Comparison of ENCODE assay signal across 9 cellular contexts in the genomic region with DNA sequence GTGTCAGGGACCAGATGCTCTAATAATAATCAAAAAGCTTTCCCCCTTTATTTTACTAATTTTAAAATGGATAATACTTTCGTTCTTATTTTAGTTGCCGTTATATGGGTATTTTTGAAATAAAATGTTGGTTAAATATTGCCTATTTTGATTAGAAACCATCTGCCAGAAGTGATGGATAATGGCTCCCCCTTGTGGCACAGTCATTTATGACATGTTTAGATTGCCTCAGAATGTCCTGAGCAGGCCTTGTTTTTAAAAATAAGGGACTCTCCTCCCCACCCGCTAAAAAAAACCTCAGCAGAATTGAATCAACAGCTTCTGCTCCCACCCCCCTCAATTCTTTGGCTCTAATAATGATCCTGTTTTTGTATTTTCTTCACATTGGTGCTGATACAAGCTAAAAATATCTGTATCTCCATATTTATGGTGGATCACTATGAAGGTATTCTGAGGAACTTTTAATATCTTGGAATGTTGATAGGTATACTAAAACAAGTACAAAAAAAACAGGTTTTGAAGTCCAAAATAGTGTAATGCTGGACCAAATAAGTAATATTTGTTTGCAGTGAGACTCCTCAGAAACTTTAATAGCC. TPM values are rescaled to one million over a fixed set of nuclear protein-coding genes. Genes with fewer than 3 reads are reported as not detected.
DNase-seq lines count a peak whose midpoint lies in the region; ATAC-seq and TF ChIP-seq lines count a peak whose summit lies in the region.
"Had no signal": no experiment of that assay in that cellular context is flagged by ENCODE, and none has a peak within 500 bp of the region (broad histone marks: within the 10 kb centered on the region; RNA-seq: fewer than 3 reads in every experiment).

No MANE protein-coding gene starts in this region.

- H2AK5ac ChIP-seq in mesendoderm (ENCODE audit: low read length), result no peak overlapping the region

- H4K8ac ChIP-seq in mesendoderm (ENCODE audit: low read depth, low read length), result no peak overlapping the region

- H3K36me3 ChIP-seq in Caco-2 (ENCODE audit: control insufficient read depth, insufficient read depth, low read length) (no peaks in the 10 kb centered on the region), mesendoderm (ENCODE audit: control insufficient read depth, insufficient read depth, low read length) (no peaks in the 10 kb centered on the region)

- peaks cover 5% of the 10 kb centered on the region for H3K79me1 ChIP-seq in mesendoderm (ENCODE audit: low read length)

- POLR2A ChIA-PET in Caco-2 (lab: Charles Lee), result no interaction called here
- POLR2A ChIA-PET in activated CD8-positive, alpha-beta T cell treated with anti-CD3 and anti-CD28 coated beads for 36 hours (lab: Charles Lee), result interaction anchor here (1.4 kb wide), 1 partner anchor 57 kb away, joined by 3 read pairs; no protein-coding TSS in a partner anchor

- peak; percentile 71 to 79 for TF ChIP-seq CTCF in Caco-2 (IDR thresholded peaks at IDR 0.05; ENCODE audit: insufficient read depth in 1 of 2, low read depth in 1 of 2, low read length in 1 of 2, severe bottlenecking in 1 of 2, unreplicated experiment in 1 of 2)
- TF ChIP-seq CTCF in activated CD8-positive, alpha-beta T cell treated with anti-CD3 and anti-CD28 coated beads for 36 hours (IDR thresholded peaks at IDR 0.05), result peak; percentile 96

- H3K27ac Mint-ChIP-seq in Caco-2 (ENCODE audit: unreplicated experiment), result no peak overlapping the region
- no peak overlapping the region for H3K27ac Mint-ChIP-seq in activated CD8-positive, alpha-beta T cell treated with anti-CD3 and anti-CD28 coated beads for 36 hours
- H3K27ac Mint-ChIP-seq in effector memory CD8-positive, alpha-beta T cell, result peak overlapping the region; percentile 16 to 77
- H3K27ac Mint-ChIP-seq: T-helper 1 cell treated with Interleukin-12 subunit alpha and Interleukin-12 subunit beta and Interleukin-4 antibody, amounts not matched to agents 30 μg/mL and 1 μg/mL, for 36 hours had no signal

- ATAC-seq in HG02938 (IDR thresholded peaks at IDR 0.05; ENCODE audit: unreplicated experiment) (peak; percentile 37), GM18873 (IDR thresholded peaks at IDR 0.05; ENCODE audit: low FRiP score, unreplicated experiment) (no peak)
- ATAC-seq in activated CD8-positive, alpha-beta T cell treated with anti-CD3 and anti-CD28 coated beads for 36 hours, result peak; percentile 76
- peak; percentile 87 for ATAC-seq in effector memory CD8-positive, alpha-beta T cell (replicated peaks)

- CTCF ChIA-PET in Caco-2 (lab: Charles Lee), result interaction anchor here (0.6 to 1.3 kb wide), 3 partner anchors 39 to 111 kb away, joined by 3 to 8 read pairs (median 4); a partner anchor contains a TSS
- CTCF ChIA-PET in activated CD8-positive, alpha-beta T cell treated with anti-CD3 and anti-CD28 coated beads for 36 hours (lab: Charles Lee), result interaction anchor here (0.6 to 3.3 kb wide), 42 partner anchors 10 to 331 kb away, joined by 3 to 176 read pairs (median 4); a partner anchor contains a TSS

- no peaks in the 10 kb centered on the region for H3K27me3 Mint-ChIP-seq in Caco-2 (ENCODE audit: insufficient read depth, unreplicated experiment)
- H3K27me3 Mint-ChIP-seq in activated CD8-positive, alpha-beta T cell treated with anti-CD3 and anti-CD28 coated beads for 36 hours, result no peaks in the 10 kb centered on the region
- H3K27me3 Mint-ChIP-seq in effector memory CD8-positive, alpha-beta T cell, result no peaks in the 10 kb centered on the region

- WGBS in mesendoderm (ENCODE audit: extremely low coverage, insufficient coverage, low lambda C conversion rate), result no CpG with 5 or more reads among the region's 3 CpGs

- no peak overlapping the region for H3K4ac ChIP-seq in mesendoderm (ENCODE audit: low read depth, low read length)

- H2BK15ac ChIP-seq in mesendoderm (replicated peaks; ENCODE audit: low read depth), result no peak overlapping the region

- no peak overlapping the region for H3K56ac ChIP-seq in mesendoderm (ENCODE audit: low read length)

- peaks cover 9% of the 10 kb centered on the region for H3K79me2 ChIP-seq in mesendoderm (ENCODE audit: control insufficient read depth, insufficient read depth, low read length)

- DNase-seq in Caco-2, result peak; percentile 52 to 79
- DNase-seq in NCI-H774 (lab: John Stamatoyannopoulos, UW), result peak; percentile 10
- peak; percentile 83 for DNase-seq in activated CD8-positive, alpha-beta T cell treated with anti-CD3 and anti-CD28 coated beads for 36 hours
- peak; percentile 77 to 84 (median 81) for DNase-seq in effector memory CD8-positive, alpha-beta T cell
- peak; percentile 68 for DNase-seq in mesendoderm
- DNase-seq in stimulated activated CD8-positive, alpha-beta memory T cell treated with anti-CD3 and anti-CD28 coated beads, Interleukin-4, amount 100 ng/mL, for 48 hours, result peak; percentile 75

- H3K18ac ChIP-seq in mesendoderm (ENCODE audit: low read length), result no peak overlapping the region

- H3K23ac ChIP-seq in mesendoderm (ENCODE audit: low read length), result no peak overlapping the region

- BruUV-seq in Caco-2 (replicated peaks; lab: Mats Ljungman, UMichigan), result no TSS peak

- no peak overlapping the region for H3K9ac ChIP-seq in mesendoderm (ENCODE audit: low read length)

- no peak overlapping the region for H2BK120ac ChIP-seq in mesendoderm (ENCODE audit: low read depth, low read length)

- peaks cover 6% of the 10 kb centered on the region for H3K4me1 Mint-ChIP-seq in Caco-2 (ENCODE audit: low read depth, unreplicated experiment)
- peaks cover 36% of the 10 kb centered on the region for H3K4me1 Mint-ChIP-seq in activated CD8-positive, alpha-beta T cell treated with anti-CD3 and anti-CD28 coated beads for 36 hours (ENCODE audit: low read depth)
- peaks cover 10 to 32% of the 10 kb centered on the region in 2 donors for H3K4me1 Mint-ChIP-seq in effector memory CD8-positive, alpha-beta T cell (ENCODE audit: low read depth in 2 of 2)

- H3K4me2 ChIP-seq in mesendoderm (ENCODE audit: low read length), result no peak overlapping the region

- intact Hi-C loops in Caco-2 (cut with micrococcal nuclease; ENCODE audit: unreplicated experiment), result loop anchor here (1.0 kb wide), 4 partner anchors 63 to 390 kb away; a partner anchor contains a TSS
- intact Hi-C loops in activated CD8-positive, alpha-beta T cell treated with anti-CD3 and anti-CD28 coated beads for 36 hours (cut with micrococcal nuclease), result loop anchor here (2.0 to 5.0 kb wide), 2 partner anchors 57 to 103 kb away; no protein-coding TSS in a partner anchor

- no peak overlapping the region for H3K27ac ChIP-seq in mesendoderm (ENCODE audit: low read depth, low read length)

- no peak overlapping the region for H4K5ac ChIP-seq in mesendoderm (ENCODE audit: low read length)

- no peak overlapping the region for H3K4me3 ChIP-seq in Caco-2 (ENCODE audit: low read depth, low read length)
- no peak overlapping the region for H3K4me3 ChIP-seq in mesendoderm (ENCODE audit: low read length)

- H3K9me3 Mint-ChIP-seq in Caco-2 (ENCODE audit: unreplicated experiment), result no peaks in the 10 kb centered on the region
- no peaks in the 10 kb centered on the region for H3K9me3 Mint-ChIP-seq in activated CD8-positive, alpha-beta T cell treated with anti-CD3 and anti-CD28 coated beads for 36 hours
- no peaks in the 10 kb centered on the region for H3K9me3 Mint-ChIP-seq in effector memory CD8-positive, alpha-beta T cell
- H3K9me3 Mint-ChIP-seq: T-helper 1 cell treated with Interleukin-12 subunit alpha and Interleukin-12 subunit beta and Interleukin-4 antibody, amounts not matched to agents 30 μg/mL and 1 μg/mL, for 36 hours had no signal

- H3K27me3 ChIP-seq in Caco-2 (replicated peaks; ENCODE audit: control insufficient read depth, insufficient read depth, low read length) (no peaks in the 10 kb centered on the region), mesendoderm (ENCODE audit: insufficient read depth, low read length, poor library complexity) (no peaks in the 10 kb centered on the region)

- H3K36me3 Mint-ChIP-seq in Caco-2 (ENCODE audit: insufficient read depth, unreplicated experiment), result peaks cover 6% of the 10 kb centered on the region
- peaks cover 2% of the 10 kb centered on the region for H3K36me3 Mint-ChIP-seq in activated CD8-positive, alpha-beta T cell treated with anti-CD3 and anti-CD28 coated beads for 36 hours (ENCODE audit: low read depth)
- no peaks in the 10 kb centered on the region for H3K36me3 Mint-ChIP-seq in effector memory CD8-positive, alpha-beta T cell (ENCODE audit: insufficient read depth)

- H3K9me3 ChIP-seq in Caco-2, result no peaks in the 10 kb centered on the region

- H3K4me1 ChIP-seq in Caco-2 (peaks cover 5% of the 10 kb centered on the region; the same call in 1 of the 2 replicates), mesendoderm (ENCODE audit: control insufficient read depth, low read depth, low read length) (no peaks in the 10 kb centered on the region)

- H3K4me3 Mint-ChIP-seq in Caco-2 (ENCODE audit: unreplicated experiment), result no peak overlapping the region
- H3K4me3 Mint-ChIP-seq in activated CD8-positive, alpha-beta T cell treated with anti-CD3 and anti-CD28 coated beads for 36 hours, result no peak overlapping the region
- H3K4me3 Mint-ChIP-seq in effector memory CD8-positive, alpha-beta T cell, result no peak overlapping the region
- H3K4me3 Mint-ChIP-seq: T-helper 1 cell treated with Interleukin-12 subunit alpha and Interleukin-12 subunit beta and Interleukin-4 antibody, amounts not matched to agents 30 μg/mL and 1 μg/mL, for 36 hours had no signal

- no peak overlapping the region for H2BK5ac ChIP-seq in mesendoderm (ENCODE audit: low read length)

RNA-seq across cellular contexts. Expression of a gene that starts 38.8 kb away (rescaled TPM):
- 18.9 and 19.6 TPM in 2 replicates for total RNA-seq in Caco-2 (2022)
- total RNA-seq in activated CD8-positive, alpha-beta T cell treated with anti-CD3 and anti-CD28 coated beads for 36 hours, result 1 to 10 TPM; 8.1 to 8.6 TPM
- polyA plus RNA-seq in mesendoderm (2013, experiment 1 of 2), result 13.0 TPM
- 11.6 TPM for polyA plus RNA-seq in mesendoderm (2013, experiment 2 of 2)

RNA-seq across cellular contexts. Expression of a gene that starts 39.2 kb away (rescaled TPM):
- total RNA-seq in Caco-2 (2022), result 33.8 and 36.9 TPM in 2 replicates
- total RNA-seq in activated CD8-positive, alpha-beta T cell treated with anti-CD3 and anti-CD28 coated beads for 36 hours, result 10 to 100 TPM; 25.2 to 25.4 TPM
- polyA plus RNA-seq in mesendoderm (2013, experiment 1 of 2), result 12.3 TPM
- 12.5 TPM for polyA plus RNA-seq in mesendoderm (2013, experiment 2 of 2)

Comparison
In these comparisons a context has a peak if more than half of its experiments do, and no peak if none do; other contexts are left out.
1. DNase-seq: peak in every context shown above with its lines; median percentile 83 in activated CD8-positive, alpha-beta T cell treated with anti-CD3 and anti-CD28 coated beads for 36 hours; 81 in effector memory CD8-positive, alpha-beta T cell; 75 in stimulated activated CD8-positive, alpha-beta memory T cell treated with anti-CD3 and anti-CD28 coated beads, Interleukin-4, amount 100 ng/mL, for 48 hours; 68 in mesendoderm; 66 in Caco-2; 10 in NCI-H774.
2. H3K27ac Mint-ChIP-seq: peak in effector memory CD8-positive, alpha-beta T cell (2 of 2); none in Caco-2 (single experiment) and activated CD8-positive, alpha-beta T cell treated with anti-CD3 and anti-CD28 coated beads for 36 hours (single experiment).